1 cellular context compared by ENCODE assay signal in the genomic region with DNA sequence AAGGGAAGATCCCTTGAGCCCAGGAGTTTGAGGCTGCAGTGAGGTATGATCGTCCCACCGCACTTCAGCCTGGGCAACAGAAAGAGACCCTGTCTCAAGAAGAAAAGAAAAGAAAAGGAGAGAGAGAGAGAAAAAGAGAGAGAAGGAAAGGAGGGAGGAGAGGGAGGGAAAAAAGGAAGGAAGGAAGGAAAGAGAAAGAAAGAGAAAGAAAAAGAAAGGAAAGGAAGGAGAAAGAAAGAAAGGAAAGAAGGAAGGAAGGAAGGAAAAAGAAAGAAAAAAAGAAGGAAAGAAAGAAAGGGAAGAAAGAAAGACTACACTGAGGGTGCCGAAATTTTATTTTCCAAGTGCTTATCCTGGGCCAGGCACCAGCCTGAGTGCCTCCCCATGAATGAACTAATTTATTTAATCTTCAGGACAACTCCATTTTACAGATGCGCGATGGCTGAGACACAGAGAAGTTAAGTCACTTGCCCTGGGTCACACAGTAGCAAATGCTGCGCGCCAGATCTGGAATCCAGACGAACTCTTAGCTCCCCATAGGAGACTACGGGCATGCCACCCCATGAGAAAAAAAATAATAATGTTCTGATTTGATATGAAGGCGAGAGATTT.
TF ChIP-seq lines count a peak whose summit lies in the region.

No MANE protein-coding gene starts in this region.

TF ChIP-seq in K562, 482 proteins besides CTCF, POLR2A, EP300 and RAD21 (continued from another document):
- TF ChIP-seq, protein P1, sequence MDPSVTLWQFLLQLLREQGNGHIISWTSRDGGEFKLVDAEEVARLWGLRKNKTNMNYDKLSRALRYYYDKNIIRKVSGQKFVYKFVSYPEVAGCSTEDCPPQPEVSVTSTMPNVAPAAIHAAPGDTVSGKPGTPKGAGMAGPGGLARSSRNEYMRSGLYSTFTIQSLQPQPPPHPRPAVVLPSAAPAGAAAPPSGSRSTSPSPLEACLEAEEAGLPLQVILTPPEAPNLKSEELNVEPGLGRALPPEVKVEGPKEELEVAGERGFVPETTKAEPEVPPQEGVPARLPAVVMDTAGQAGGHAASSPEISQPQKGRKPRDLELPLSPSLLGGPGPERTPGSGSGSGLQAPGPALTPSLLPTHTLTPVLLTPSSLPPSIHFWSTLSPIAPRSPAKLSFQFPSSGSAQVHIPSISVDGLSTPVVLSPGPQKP (CRISPR knock-in tag; IDR thresholded peaks at IDR 0.05), result no peak
- TF ChIP-seq, protein P2, sequence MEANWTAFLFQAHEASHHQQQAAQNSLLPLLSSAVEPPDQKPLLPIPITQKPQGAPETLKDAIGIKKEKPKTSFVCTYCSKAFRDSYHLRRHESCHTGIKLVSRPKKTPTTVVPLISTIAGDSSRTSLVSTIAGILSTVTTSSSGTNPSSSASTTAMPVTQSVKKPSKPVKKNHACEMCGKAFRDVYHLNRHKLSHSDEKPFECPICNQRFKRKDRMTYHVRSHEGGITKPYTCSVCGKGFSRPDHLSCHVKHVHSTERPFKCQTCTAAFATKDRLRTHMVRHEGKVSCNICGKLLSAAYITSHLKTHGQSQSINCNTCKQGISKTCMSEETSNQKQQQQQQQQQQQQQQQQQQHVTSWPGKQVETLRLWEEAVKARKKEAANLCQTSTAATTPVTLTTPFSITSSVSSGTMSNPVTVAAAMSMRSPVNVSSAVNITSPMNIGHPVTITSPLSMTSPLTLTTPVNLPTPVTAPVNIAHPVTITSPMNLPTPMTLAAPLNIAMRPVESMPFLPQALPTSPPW (CRISPR knock-in tag; IDR thresholded peaks at IDR 0.05), result no peak
- no peak for TF ChIP-seq STAT5B (CRISPR knock-in tag; IDR thresholded peaks at IDR 0.05)
- TF ChIP-seq, protein P3, sequence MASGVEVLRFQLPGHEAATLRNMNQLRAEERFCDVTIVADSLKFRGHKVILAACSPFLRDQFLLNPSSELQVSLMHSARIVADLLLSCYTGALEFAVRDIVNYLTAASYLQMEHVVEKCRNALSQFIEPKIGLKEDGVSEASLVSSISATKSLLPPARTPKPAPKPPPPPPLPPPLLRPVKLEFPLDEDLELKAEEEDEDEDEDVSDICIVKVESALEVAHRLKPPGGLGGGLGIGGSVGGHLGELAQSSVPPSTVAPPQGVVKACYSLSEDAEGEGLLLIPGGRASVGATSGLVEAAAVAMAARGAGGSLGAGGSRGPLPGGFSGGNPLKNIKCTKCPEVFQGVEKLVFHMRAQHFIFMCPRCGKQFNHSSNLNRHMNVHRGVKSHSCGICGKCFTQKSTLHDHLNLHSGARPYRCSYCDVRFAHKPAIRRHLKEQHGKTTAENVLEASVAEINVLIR (CRISPR knock-in tag; IDR thresholded peaks at IDR 0.05), result no peak
- TF ChIP-seq PHB2 (IDR thresholded peaks at IDR 0.05; ENCODE audit: low read depth), result no peak
- no peak for TF ChIP-seq PML (IDR thresholded peaks at IDR 0.05; ENCODE audit: low read length)
- no peak for TF ChIP-seq HMG20A (CRISPR knock-in tag; conservative IDR thresholded peaks at IDR 0.05)
- no peak for TF ChIP-seq SUPT5H (IDR thresholded peaks at IDR 0.05)
- TF ChIP-seq HCFC1 (IDR thresholded peaks at IDR 0.05; ENCODE audit: low read depth, low read length), result no peak
- TF ChIP-seq, protein P4, sequence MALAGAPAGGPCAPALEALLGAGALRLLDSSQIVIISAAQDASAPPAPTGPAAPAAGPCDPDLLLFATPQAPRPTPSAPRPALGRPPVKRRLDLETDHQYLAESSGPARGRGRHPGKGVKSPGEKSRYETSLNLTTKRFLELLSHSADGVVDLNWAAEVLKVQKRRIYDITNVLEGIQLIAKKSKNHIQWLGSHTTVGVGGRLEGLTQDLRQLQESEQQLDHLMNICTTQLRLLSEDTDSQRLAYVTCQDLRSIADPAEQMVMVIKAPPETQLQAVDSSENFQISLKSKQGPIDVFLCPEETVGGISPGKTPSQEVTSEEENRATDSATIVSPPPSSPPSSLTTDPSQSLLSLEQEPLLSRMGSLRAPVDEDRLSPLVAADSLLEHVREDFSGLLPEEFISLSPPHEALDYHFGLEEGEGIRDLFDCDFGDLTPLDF (CRISPR knock-in tag; IDR thresholded peaks at IDR 0.05), result no peak
- no peak for TF ChIP-seq NR2F6 (CRISPR knock-in tag; IDR thresholded peaks at IDR 0.05)
- TF ChIP-seq SMARCB1 (IDR thresholded peaks at IDR 0.05; ENCODE audit: insufficient read length, low read depth), result no peak
- TF ChIP-seq CSDE1 (IDR thresholded peaks at IDR 0.05), result no peak
- no peak for TF ChIP-seq POLR2AphosphoS2 (IDR thresholded peaks at IDR 0.05; ENCODE audit: low read length)
- TF ChIP-seq, protein P5, sequence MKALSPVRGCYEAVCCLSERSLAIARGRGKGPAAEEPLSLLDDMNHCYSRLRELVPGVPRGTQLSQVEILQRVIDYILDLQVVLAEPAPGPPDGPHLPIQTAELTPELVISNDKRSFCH (CRISPR knock-in tag; IDR thresholded peaks at IDR 0.05), result no peak
- TF ChIP-seq, protein P5 (tag; IDR thresholded peaks at IDR 0.05), result no peak
- no peak for TF ChIP-seq HNRNPK (IDR thresholded peaks at IDR 0.05; ENCODE audit: low read depth, low read length, poor library complexity, severe bottlenecking)
- TF ChIP-seq FUS (optimal IDR thresholded peaks at IDR 0.05; ENCODE audit: low read depth, low read length), result no peak
- TF ChIP-seq NFRKB (IDR thresholded peaks at IDR 0.05; ENCODE audit: low read depth), result no peak
- no peak for TF ChIP-seq ADNP (tag; IDR thresholded peaks at IDR 0.05)
